In genomic region chr18:32326450-32327309, GRCh38 we compare ENCODE assay signal across 22 cellular contexts.
DNase-seq lines count a peak whose midpoint lies in the region; TF ChIP-seq lines count a peak whose summit lies in the region.
"Had no signal": no experiment of that assay in that cellular context is flagged by ENCODE, and none has a peak within 500 bp of the region (broad histone marks: within the 10 kb centered on the region; RNA-seq: fewer than 3 reads in every experiment).

No MANE protein-coding gene starts in this region.

- peaks cover 17% of the 10 kb centered on the region for H3K36me3 Mint-ChIP-seq in MCF 10A (ENCODE audit: insufficient read depth, unreplicated experiment)
- no peaks in the 10 kb centered on the region for H3K36me3 Mint-ChIP-seq in mesothelial cell of epicardium
- H3K36me3 Mint-ChIP-seq in type B pancreatic cell: peaks cover 4% of the 10 kb centered on the region
- H3K36me3 Mint-ChIP-seq: activated naive CD8-positive, alpha-beta T cell; naive thymus-derived CD8-positive, alpha-beta T cell had no signal

- H3K27me3 ChIP-seq in breast epithelium (no peaks in the 10 kb centered on the region), esophagus muscularis mucosa (no peaks in the 10 kb centered on the region), subcutaneous abdominal adipose tissue (ENCODE audit: control insufficient read depth in 5 of 5, insufficient read depth in 4 of 5, low read length in 5 of 5) (no peaks in the 10 kb centered on the region), A673 (replicated peaks; ENCODE audit: insufficient read depth, low read depth, low read length, poor library complexity) (no peaks in the 10 kb centered on the region)
- H3K27me3 ChIP-seq: left lung, tibial artery had no signal

- H3K27ac Mint-ChIP-seq in MCF 10A (ENCODE audit: low read depth, unreplicated experiment): peak overlapping the region; percentile 18
- H3K27ac Mint-ChIP-seq in mesothelial cell of epicardium: peak overlapping the region; percentile 5
- no peak overlapping the region for H3K27ac Mint-ChIP-seq in type B pancreatic cell
- H3K27ac Mint-ChIP-seq: activated naive CD8-positive, alpha-beta T cell; CD4-positive, alpha-beta T cell; naive thymus-derived CD8-positive, alpha-beta T cell had no signal

- no peak overlapping the region for H3K9ac ChIP-seq in subcutaneous abdominal adipose tissue (ENCODE audit: low read length in 5 of 5)

- peaks cover 34% of the 10 kb centered on the region for H3K4me1 Mint-ChIP-seq in MCF 10A (ENCODE audit: insufficient read depth, unreplicated experiment)
- peaks cover 10% of the 10 kb centered on the region for H3K4me1 Mint-ChIP-seq in mesothelial cell of epicardium
- H3K4me1 Mint-ChIP-seq in type B pancreatic cell (ENCODE audit: unreplicated experiment): peaks cover 13% of the 10 kb centered on the region
- H3K4me1 Mint-ChIP-seq: central memory CD8-positive, alpha-beta T cell; naive thymus-derived CD8-positive, alpha-beta T cell had no signal

- no peak overlapping the region for H3K27ac ChIP-seq in breast epithelium
- H3K27ac ChIP-seq in esophagus muscularis mucosa (replicated peaks in 1 of 4): peak overlapping the region; percentile 30 to 40 (median 32)
- peak overlapping the region; percentile 45 for H3K27ac ChIP-seq in subcutaneous abdominal adipose tissue (ENCODE audit: low read depth, low read length)
- no peak overlapping the region for H3K27ac ChIP-seq in A673 (ENCODE audit: low read depth, low read length, poor library complexity, severe bottlenecking)
- H3K27ac ChIP-seq: left lung, PC-9, tibial artery had no signal

- H3K9me3 ChIP-seq in breast epithelium: no peaks in the 10 kb centered on the region
- no peaks in the 10 kb centered on the region for H3K9me3 ChIP-seq in esophagus muscularis mucosa
- H3K9me3 ChIP-seq in subcutaneous abdominal adipose tissue (ENCODE audit: control insufficient read depth in 5 of 5, low read length in 5 of 5): no peaks in the 10 kb centered on the region
- no peaks in the 10 kb centered on the region for H3K9me3 ChIP-seq in A673 (ENCODE audit: low read depth, low read length, poor library complexity, severe bottlenecking)
- H3K9me3 ChIP-seq: left lung, tibial artery had no signal

- WGBS in esophagus muscularis mucosa: 47% methylated on average over 3 of the region's 3 CpGs

- no peaks in the 10 kb centered on the region for H3K36me3 ChIP-seq in breast epithelium
- no peaks in the 10 kb centered on the region for H3K36me3 ChIP-seq in esophagus muscularis mucosa
- H3K36me3 ChIP-seq in subcutaneous abdominal adipose tissue (ENCODE audit: control insufficient read depth in 5 of 5, insufficient read depth in 5 of 5, low read length in 5 of 5): no peaks in the 10 kb centered on the region
- no peaks in the 10 kb centered on the region for H3K36me3 ChIP-seq in A673 (ENCODE audit: insufficient read depth, low read length, poor library complexity, severe bottlenecking)
- H3K36me3 ChIP-seq: left lung, tibial artery had no signal

- H3K9me3 Mint-ChIP-seq in MCF 10A (ENCODE audit: unreplicated experiment): peaks cover under 1% of the 10 kb centered on the region
- H3K9me3 Mint-ChIP-seq in mesothelial cell of epicardium: no peaks in the 10 kb centered on the region
- no peaks in the 10 kb centered on the region for H3K9me3 Mint-ChIP-seq in type B pancreatic cell
- H3K9me3 Mint-ChIP-seq: activated T-cell treated with anti-CD3 and anti-CD28 coated beads, Interleukin-2, amount 50 U/mL, for 4 hours; CD4-positive, alpha-beta T cell; central memory CD8-positive, alpha-beta T cell; naive thymus-derived CD8-positive, alpha-beta T cell had no signal

- intact Hi-C loops in MCF 10A (cut with micrococcal nuclease): no loop called here
- intact Hi-C loops in breast epithelium (cut with DNase I; ENCODE audit: low total_unique reads): no loop called here
- intact Hi-C loops in esophagus muscularis mucosa (cut with DNase I): no loop called here
- intact Hi-C loops in A673 (cut with micrococcal nuclease; ENCODE audit: unreplicated experiment): no loop called here

- POLR2A ChIA-PET in MCF 10A (lab: Yijun Ruan, JAX): interaction anchor here (0.6 to 1.0 kb wide), 2 partner anchors 8 to 37 kb away, joined by 3 to 4 read pairs; no protein-coding TSS in a partner anchor
- POLR2A ChIA-PET in A673 (lab: Charles Lee; ENCODE audit: low non-redundant PET): no interaction called here

- DNase-seq in MCF 10A (ENCODE audit: unreplicated experiment) (no peak), breast epithelium (ENCODE audit: low spot score in 2 of 2) (no peak), esophagus muscularis mucosa (ENCODE audit: extremely low spot score) (no peak), mesothelial cell of epicardium (ENCODE audit: low spot score in 2 of 2, unreplicated experiment in 2 of 2) (no peak), NCI-H69 (lab: John Stamatoyannopoulos, UW) (no peak), type B pancreatic cell (ENCODE audit: extremely low spot score, unreplicated experiment) (no peak), A673 (ENCODE audit: low spot score) (no peak)
- DNase-seq: activated T-cell treated with anti-CD3 and anti-CD28 coated beads, Interleukin-2, amount 50 U/mL, for 4 hours; CD4-positive, alpha-beta T cell; DND-41; hippocampal formation; left lung; naive thymus-derived CD8-positive, alpha-beta T cell; NCI-H2029 treated with DMSO at 0.1 percent for 48 hours; NCI-H526; PC-9; right cardiac atrium; stimulated activated CD8-positive, alpha-beta memory T cell treated with anti-CD3 and anti-CD28 coated beads, Interleukin-4, amount 100 ng/mL, for 48 hours; tibial artery had no signal

- CTCF ChIA-PET in MCF 10A (lab: Yijun Ruan, JAX): interaction anchor here (0.7 to 1.7 kb wide), 3 partner anchors 11 to 141 kb away, joined by 3 to 6 read pairs (median 3); no protein-coding TSS in a partner anchor
- CTCF ChIA-PET in A673 (lab: Charles Lee): no interaction called here

- no peaks in the 10 kb centered on the region for H3K4me1 ChIP-seq in breast epithelium
- peaks cover 13 to 39% (median 33%) of the 10 kb centered on the region in 4 donors for H3K4me1 ChIP-seq in esophagus muscularis mucosa
- H3K4me1 ChIP-seq in subcutaneous abdominal adipose tissue (ENCODE audit: control insufficient read depth in 5 of 5, insufficient read depth in 5 of 5, low read length in 5 of 5): peaks cover 0 to 29% (median 24%) of the 10 kb centered on the region in 5 donors
- H3K4me1 ChIP-seq in A673 (ENCODE audit: insufficient read depth, low read length, poor library complexity, severe bottlenecking): peaks cover 5% of the 10 kb centered on the region
- H3K4me1 ChIP-seq: left lung had no signal

- no peak overlapping the region for H3K4me3 Mint-ChIP-seq in MCF 10A (ENCODE audit: unreplicated experiment)
- no peak overlapping the region for H3K4me3 Mint-ChIP-seq in mesothelial cell of epicardium
- no peak overlapping the region for H3K4me3 Mint-ChIP-seq in type B pancreatic cell
- H3K4me3 Mint-ChIP-seq: activated naive CD8-positive, alpha-beta T cell; activated T-cell treated with anti-CD3 and anti-CD28 coated beads, Interleukin-2, amount 50 U/mL, for 4 hours; CD4-positive, alpha-beta T cell; central memory CD8-positive, alpha-beta T cell; naive thymus-derived CD8-positive, alpha-beta T cell had no signal

- TF ChIP-seq EP300 in esophagus muscularis mucosa (IDR thresholded peaks at IDR 0.05): no peak

- TF ChIP-seq CTCF in MCF 10A (IDR thresholded peaks at IDR 0.05; ENCODE audit: unreplicated experiment) (no peak), breast epithelium (IDR thresholded peaks at IDR 0.05) (no peak), esophagus muscularis mucosa (IDR thresholded peaks at IDR 0.05) (no peak), mesothelial cell of epicardium (IDR thresholded peaks at IDR 0.05; ENCODE audit: unreplicated experiment) (no peak), type B pancreatic cell (conservative IDR thresholded peaks at IDR 0.05) (no peak), A673 (conservative IDR thresholded peaks at IDR 0.05; ENCODE audit: low read depth, low read length) (no peak)

- H3K4me3 ChIP-seq in breast epithelium: no peak overlapping the region
- peak overlapping the region in 1 of 4 donors; percentile 15 for H3K4me3 ChIP-seq in esophagus muscularis mucosa
- no peak overlapping the region for H3K4me3 ChIP-seq in subcutaneous abdominal adipose tissue (ENCODE audit: low read depth in 1 of 5, low read length in 5 of 5)
- H3K4me3 ChIP-seq in A673 (ENCODE audit: low read depth, low read length, poor library complexity, severe bottlenecking): no peak overlapping the region
- H3K4me3 ChIP-seq: left lung, PC-9, tibial artery had no signal

- H3K27me3 Mint-ChIP-seq in MCF 10A (ENCODE audit: insufficient read depth, unreplicated experiment) (no peaks in the 10 kb centered on the region), mesothelial cell of epicardium (ENCODE audit: low read depth) (no peaks in the 10 kb centered on the region), type B pancreatic cell (no peaks in the 10 kb centered on the region)

- BruUV-seq in MCF 10A (replicated peaks; lab: Mats Ljungman, UMichigan) (no TSS peak), A673 (replicated peaks; lab: Mats Ljungman, UMichigan) (no TSS peak)

- no peak for TF ChIP-seq POLR2A in breast epithelium (IDR thresholded peaks at IDR 0.05)
- TF ChIP-seq POLR2A in esophagus muscularis mucosa (IDR thresholded peaks at IDR 0.05; ENCODE audit: low read depth): no peak

Comparison
In these comparisons a context has a peak if more than half of its experiments do, and no peak if none do; other contexts are left out.
1. H3K27ac ChIP-seq: peak in esophagus muscularis mucosa (4 of 4) and subcutaneous abdominal adipose tissue (single experiment); none in breast epithelium (0 of 2) and A673 (single experiment).